Comparison of ENCODE assay signal across 1 cellular context in the genomic region with DNA sequence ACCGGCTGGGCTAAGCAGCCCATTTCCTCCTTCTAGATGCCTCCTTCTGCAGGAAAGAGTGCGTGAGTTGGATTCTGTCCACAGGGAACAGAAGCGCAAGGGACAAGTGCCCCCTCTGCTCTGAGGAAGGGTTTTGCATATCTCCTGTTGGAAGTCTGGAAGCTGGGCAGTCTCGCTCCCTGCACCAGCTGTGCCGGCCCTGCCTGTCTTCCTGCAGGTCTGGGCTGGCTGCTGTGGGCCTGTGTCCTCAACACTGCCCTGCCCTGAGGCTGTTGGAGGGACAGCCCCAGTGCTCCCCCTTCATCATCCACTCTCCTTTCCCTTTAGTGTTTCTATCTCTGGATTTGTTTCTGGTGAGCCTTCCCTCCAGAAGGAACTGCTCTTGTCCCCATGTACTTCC.
TF ChIP-seq lines count a peak whose summit lies in the region.

No MANE protein-coding gene starts in this region.

TF ChIP-seq in K562, 482 proteins besides CTCF, POLR2A, EP300 and RAD21:
- TF ChIP-seq, protein P1, sequence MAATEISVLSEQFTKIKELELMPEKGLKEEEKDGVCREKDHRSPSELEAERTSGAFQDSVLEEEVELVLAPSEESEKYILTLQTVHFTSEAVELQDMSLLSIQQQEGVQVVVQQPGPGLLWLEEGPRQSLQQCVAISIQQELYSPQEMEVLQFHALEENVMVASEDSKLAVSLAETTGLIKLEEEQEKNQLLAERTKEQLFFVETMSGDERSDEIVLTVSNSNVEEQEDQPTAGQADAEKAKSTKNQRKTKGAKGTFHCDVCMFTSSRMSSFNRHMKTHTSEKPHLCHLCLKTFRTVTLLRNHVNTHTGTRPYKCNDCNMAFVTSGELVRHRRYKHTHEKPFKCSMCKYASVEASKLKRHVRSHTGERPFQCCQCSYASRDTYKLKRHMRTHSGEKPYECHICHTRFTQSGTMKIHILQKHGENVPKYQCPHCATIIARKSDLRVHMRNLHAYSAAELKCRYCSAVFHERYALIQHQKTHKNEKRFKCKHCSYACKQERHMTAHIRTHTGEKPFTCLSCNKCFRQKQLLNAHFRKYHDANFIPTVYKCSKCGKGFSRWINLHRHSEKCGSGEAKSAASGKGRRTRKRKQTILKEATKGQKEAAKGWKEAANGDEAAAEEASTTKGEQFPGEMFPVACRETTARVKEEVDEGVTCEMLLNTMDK (IDR thresholded peaks at IDR 0.05; ENCODE audit: borderline replicate concordance, insufficient read depth, low read depth, low read length, poor library complexity, severe bottlenecking) = no peak
- TF ChIP-seq, protein P2, sequence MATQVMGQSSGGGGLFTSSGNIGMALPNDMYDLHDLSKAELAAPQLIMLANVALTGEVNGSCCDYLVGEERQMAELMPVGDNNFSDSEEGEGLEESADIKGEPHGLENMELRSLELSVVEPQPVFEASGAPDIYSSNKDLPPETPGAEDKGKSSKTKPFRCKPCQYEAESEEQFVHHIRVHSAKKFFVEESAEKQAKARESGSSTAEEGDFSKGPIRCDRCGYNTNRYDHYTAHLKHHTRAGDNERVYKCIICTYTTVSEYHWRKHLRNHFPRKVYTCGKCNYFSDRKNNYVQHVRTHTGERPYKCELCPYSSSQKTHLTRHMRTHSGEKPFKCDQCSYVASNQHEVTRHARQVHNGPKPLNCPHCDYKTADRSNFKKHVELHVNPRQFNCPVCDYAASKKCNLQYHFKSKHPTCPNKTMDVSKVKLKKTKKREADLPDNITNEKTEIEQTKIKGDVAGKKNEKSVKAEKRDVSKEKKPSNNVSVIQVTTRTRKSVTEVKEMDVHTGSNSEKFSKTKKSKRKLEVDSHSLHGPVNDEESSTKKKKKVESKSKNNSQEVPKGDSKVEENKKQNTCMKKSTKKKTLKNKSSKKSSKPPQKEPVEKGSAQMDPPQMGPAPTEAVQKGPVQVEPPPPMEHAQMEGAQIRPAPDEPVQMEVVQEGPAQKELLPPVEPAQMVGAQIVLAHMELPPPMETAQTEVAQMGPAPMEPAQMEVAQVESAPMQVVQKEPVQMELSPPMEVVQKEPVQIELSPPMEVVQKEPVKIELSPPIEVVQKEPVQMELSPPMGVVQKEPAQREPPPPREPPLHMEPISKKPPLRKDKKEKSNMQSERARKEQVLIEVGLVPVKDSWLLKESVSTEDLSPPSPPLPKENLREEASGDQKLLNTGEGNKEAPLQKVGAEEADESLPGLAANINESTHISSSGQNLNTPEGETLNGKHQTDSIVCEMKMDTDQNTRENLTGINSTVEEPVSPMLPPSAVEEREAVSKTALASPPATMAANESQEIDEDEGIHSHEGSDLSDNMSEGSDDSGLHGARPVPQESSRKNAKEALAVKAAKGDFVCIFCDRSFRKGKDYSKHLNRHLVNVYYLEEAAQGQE (CRISPR knock-in tag; IDR thresholded peaks at IDR 0.05; ENCODE audit: low read depth) = 0 out of 2 replicates have a peak, but pooled peaks have one; percentile 2
- TF ChIP-seq, protein P3, sequence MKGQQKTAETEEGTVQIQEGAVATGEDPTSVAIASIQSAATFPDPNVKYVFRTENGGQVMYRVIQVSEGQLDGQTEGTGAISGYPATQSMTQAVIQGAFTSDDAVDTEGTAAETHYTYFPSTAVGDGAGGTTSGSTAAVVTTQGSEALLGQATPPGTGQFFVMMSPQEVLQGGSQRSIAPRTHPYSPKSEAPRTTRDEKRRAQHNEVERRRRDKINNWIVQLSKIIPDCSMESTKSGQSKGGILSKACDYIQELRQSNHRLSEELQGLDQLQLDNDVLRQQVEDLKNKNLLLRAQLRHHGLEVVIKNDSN (CRISPR knock-in tag; IDR thresholded peaks at IDR 0.05) = peak; percentile 11; the same call in 1 of the 2 replicates
TF ChIP-seq in K562: peak in this region for 2.
